1 cellular context compared by ENCODE assay signal in genomic region chr15:74955796-74956647, GRCh38.
TF ChIP-seq lines count a peak whose summit lies in the region.

No MANE protein-coding gene starts in this region.

TF ChIP-seq in K562, 482 proteins besides CTCF, POLR2A, EP300 and RAD21 (continued from another document and continues in another):
- TF ChIP-seq ZNF263 (CRISPR knock-in tag; IDR thresholded peaks at IDR 0.05; ENCODE audit: borderline replicate concordance) (peak; percentile 93), MAFK (IDR thresholded peaks at IDR 0.05; ENCODE audit: low read length) (no peak), MYC (IDR thresholded peaks at IDR 0.05; ENCODE audit: low read depth, low read length) (peak; percentile 98), MYC (CRISPR knock-in tag; IDR thresholded peaks at IDR 0.05; ENCODE audit: borderline replicate concordance, low read depth) (peak; percentile 95), HLTF (IDR thresholded peaks at IDR 0.05) (no peak), RBM34 (IDR thresholded peaks at IDR 0.05; ENCODE audit: borderline replicate concordance, insufficient read depth, low read length) (no peak), CUX1 (CRISPR knock-in tag; IDR thresholded peaks at IDR 0.05) (no peak), TCF3 (CRISPR knock-in tag; IDR thresholded peaks at IDR 0.05) (peak; percentile 53), ZFX (CRISPR knock-in tag; IDR thresholded peaks at IDR 0.05) (peak; percentile 99), SPI1 (IDR thresholded peaks at IDR 0.05; ENCODE audit: borderline replicate concordance, low read depth, low read length) (no peak), CC2D1A (IDR thresholded peaks at IDR 0.05) (no peak), ZNF507 (tag; conservative IDR thresholded peaks at IDR 0.05) (no peak), HNRNPL (IDR thresholded peaks at IDR 0.05; ENCODE audit: low read depth, low read length) (peak; percentile 86; the same call in 1 of the 2 replicates), SLC30A9 (CRISPR knock-in tag; IDR thresholded peaks at IDR 0.05) (no peak), CXXC5 (CRISPR knock-in tag; IDR thresholded peaks at IDR 0.05) (peak; percentile 98), E2F1 (CRISPR knock-in tag; IDR thresholded peaks at IDR 0.05) (peak; percentile 98), EHMT2 (IDR thresholded peaks at IDR 0.05) (0 out of 2 replicates have a peak, but pooled peaks have one; percentile 50), PRMT5 (CRISPR knock-in tag; IDR thresholded peaks at IDR 0.05) (peak; percentile 89), ATF6 (CRISPR knock-in tag; IDR thresholded peaks at IDR 0.05) (peak; percentile 99), KAT7 (CRISPR knock-in tag; IDR thresholded peaks at IDR 0.05; ENCODE audit: borderline replicate concordance) (peak; percentile 98), MCM5 (IDR thresholded peaks at IDR 0.05; ENCODE audit: low read depth) (no peak), CREB1 (IDR thresholded peaks at IDR 0.05) (peak; percentile 79), CREB1 (CRISPR knock-in tag; IDR thresholded peaks at IDR 0.05) (peak; percentile 91), MLLT1 (IDR thresholded peaks at IDR 0.05) (0 out of 4 replicates have a peak, but pooled peaks of 1 of the 2 experiments have one; percentile 36), NCOR1 (IDR thresholded peaks at IDR 0.05) (no peak), RBM25 (IDR thresholded peaks at IDR 0.05; ENCODE audit: low read depth, low read length, severe bottlenecking) (peak; percentile 20), ZBTB40 (IDR thresholded peaks at IDR 0.05) (no peak), ZBTB40 (CRISPR knock-in tag; IDR thresholded peaks at IDR 0.05) (peak; percentile 89), TFE3 (CRISPR knock-in tag; IDR thresholded peaks at IDR 0.05) (peak; percentile 81), HDAC8 (tag; IDR thresholded peaks at IDR 0.05) (peak; percentile 92), FOXK1 (CRISPR knock-in tag; IDR thresholded peaks at IDR 0.05; ENCODE audit: borderline replicate concordance) (peak; percentile 100), CBX1 (IDR thresholded peaks at IDR 0.05; ENCODE audit: low read depth) (peak; percentile 83), SIN3B (IDR thresholded peaks at IDR 0.05; ENCODE audit: low read depth) (no peak), LEF1 (IDR thresholded peaks at IDR 0.05) (peak; percentile 17; the same call in 1 of the 2 replicates), ZSCAN29 (IDR thresholded peaks at IDR 0.05) (no peak), GATA2 (CRISPR knock-in tag; IDR thresholded peaks at IDR 0.05) (0 out of 2 replicates have a peak, but pooled peaks have one; percentile 27), DPF2 (IDR thresholded peaks at IDR 0.05) (no peak), ZBTB33 (CRISPR knock-in tag; IDR thresholded peaks at IDR 0.05) (peak; percentile 98), SRSF9 (IDR thresholded peaks at IDR 0.05; ENCODE audit: borderline replicate concordance, low read depth, low read length) (no peak), CBX3 (IDR thresholded peaks at IDR 0.05; ENCODE audit: borderline replicate concordance in 1 of 2, low read length in 2 of 2) (peak in 1 of 2 experiments; percentile 97; a peak in 2 of 3 replicates), NFIX (CRISPR knock-in tag; IDR thresholded peaks at IDR 0.05; ENCODE audit: low read depth) (no peak), ZNF282 (CRISPR knock-in tag; IDR thresholded peaks at IDR 0.05) (peak; percentile 100)
